ENCODE assay signal across 14 cellular contexts in genomic region chr20:44800398-44801046, GRCh38. TPM values are rescaled to one million over a fixed set of nuclear protein-coding genes. Genes with fewer than 3 reads are reported as not detected.
DNase-seq lines count a peak whose midpoint lies in the region; ATAC-seq and TF ChIP-seq lines count a peak whose summit lies in the region.
"Had no signal": no experiment of that assay in that cellular context is flagged by ENCODE, and none has a peak within 500 bp of the region (broad histone marks: within the 10 kb centered on the region; RNA-seq: fewer than 3 reads in every experiment).

No MANE protein-coding gene starts in this region.

- no peaks in the 10 kb centered on the region for H3K4me1 Mint-ChIP-seq in Calu3 (ENCODE audit: low read depth, unreplicated experiment)

- no peak overlapping the region for H3K27ac Mint-ChIP-seq in Calu3 (ENCODE audit: unreplicated experiment)
- H3K27ac Mint-ChIP-seq: T-helper 2 cell treated with Interferon-gamma antibody and Interleukin-4, amounts not matched to agents 5 μg/mL and 100 μg/mL, for 36 hours had no signal

- H3K36me3 ChIP-seq in H7 (replicated peaks; ENCODE audit: control insufficient read depth, insufficient read depth, low read length) (no peaks in the 10 kb centered on the region), SJCRH30 (no peaks in the 10 kb centered on the region)

- H3K4me3 Mint-ChIP-seq in Calu3 (ENCODE audit: low read depth, unreplicated experiment): no peak overlapping the region
- H3K4me3 Mint-ChIP-seq: T-helper 2 cell treated with Interferon-gamma antibody and Interleukin-4, amounts not matched to agents 5 μg/mL and 100 μg/mL, for 36 hours had no signal

- no peaks in the 10 kb centered on the region for H3K9me3 Mint-ChIP-seq in Calu3 (ENCODE audit: low read depth, unreplicated experiment)
- H3K9me3 Mint-ChIP-seq: T-helper 2 cell treated with Interferon-gamma antibody and Interleukin-4, amounts not matched to agents 5 μg/mL and 100 μg/mL, for 36 hours had no signal

- H3K4me3 ChIP-seq in H7 (ENCODE audit: insufficient read depth, low read depth, low read length) (no peak overlapping the region), SJCRH30 (no peak overlapping the region), fibroblast of villous mesenchyme (ENCODE audit: low read depth, low read length) (no peak overlapping the region)

- CTCF ChIA-PET in Calu3 (lab: Charles Lee): interaction anchor here (1.0 kb wide), 1 partner anchor 88 kb away, joined by 4 read pairs; no protein-coding TSS in a partner anchor

- no TSS peak for BruUV-seq in Calu3 (replicated peaks; lab: Mats Ljungman, UMichigan)

- no peak overlapping the region for H3K27ac ChIP-seq in SJCRH30
- H3K27ac ChIP-seq: HL-60 had no signal

- H3K27me3 Mint-ChIP-seq in Calu3 (ENCODE audit: unreplicated experiment): peaks cover 69% of the 10 kb centered on the region

- ATAC-seq in GM18868 (IDR thresholded peaks at IDR 0.05; ENCODE audit: unreplicated experiment): no peak
- ATAC-seq in HG03045 (IDR thresholded peaks at IDR 0.05; ENCODE audit: unreplicated experiment): no peak

- H3K27me3 ChIP-seq in H7 (ENCODE audit: control insufficient read depth, insufficient read depth, low read length) (no peaks in the 10 kb centered on the region), SJCRH30 (peaks cover 25% of the 10 kb centered on the region)

- TF ChIP-seq CTCF in Calu3 (IDR thresholded peaks at IDR 0.05; ENCODE audit: unreplicated experiment) (peak; percentile 26), fibroblast of villous mesenchyme (IDR thresholded peaks at IDR 0.05; ENCODE audit: insufficient read depth, low read depth, low read length) (peak; percentile 36)

- no peaks in the 10 kb centered on the region for H3K36me3 Mint-ChIP-seq in Calu3 (ENCODE audit: insufficient read depth, unreplicated experiment)

- no peaks in the 10 kb centered on the region for H3K9me3 ChIP-seq in SJCRH30 (replicated peaks)

- DNase-seq in Calu3: no peak
- DNase-seq in H7: peak; percentile 85
- peak; percentile 25 to 62 for DNase-seq in SJCRH30
- DNase-seq in fibroblast of villous mesenchyme (ENCODE audit: low read depth): peak; percentile 4
- no peak for DNase-seq in NCI-H446 (lab: John Stamatoyannopoulos, UW)
- no peak for DNase-seq in NCI-H1417 (lab: John Stamatoyannopoulos, UW)
- DNase-seq: activated CD8-positive, alpha-beta memory T cell treated with anti-CD3 and anti-CD28 coated beads, Interleukin-2, amount 50 U/mL, for 4 hours; effector memory CD4-positive, alpha-beta T cell; midbrain; NCI-H187 had no signal

- intact Hi-C loops in Calu3 (cut with micrococcal nuclease; ENCODE audit: unreplicated experiment): no loop called here

- peaks cover 4% of the 10 kb centered on the region for H3K4me1 ChIP-seq in SJCRH30

RNA-seq across cellular contexts. Expression of gene RIMS4, which starts 9.8 kb away (rescaled TPM):
- total RNA-seq in Calu3 (2022) (0.40 and 0.91 TPM in 2 replicates), fibroblast of villous mesenchyme (under 0.01 TPM in 1 of 2 replicates, not detected in the other)
- 2.7 and 3.1 TPM in 2 replicates for total RNA-seq in H7 (2014; rRNA removed; shearing (Covaris generic))
- total RNA-seq in SJCRH30 (2014; rRNA removed; shearing (Covaris generic)): not detected in 2 replicates

RNA-seq across cellular contexts. Expression of gene KCNK15, which starts 54.9 kb away (rescaled TPM):
- total RNA-seq in Calu3 (2022) (1.5 and 4.8 TPM in 2 replicates), fibroblast of villous mesenchyme (0.32 and 1.7 TPM in 2 replicates)
- total RNA-seq in H7 (2014; rRNA removed; shearing (Covaris generic)): 0.14 TPM in 1 of 2 replicates, not detected in the other
- total RNA-seq in SJCRH30 (2014; rRNA removed; shearing (Covaris generic)): not detected in 2 replicates

Comparison
In these comparisons a context has a peak if more than half of its experiments do, and no peak if none do; other contexts are left out.
1. DNase-seq: peak in H7 (single experiment), SJCRH30 (2 of 2) and fibroblast of villous mesenchyme (single experiment); none in Calu3 (single experiment), NCI-H446 (0 of 2) and NCI-H1417 (0 of 3).